In genomic region chr7:44793919-44794715, GRCh38 we compare ENCODE assay signal across 18 cellular contexts. TPM values are rescaled to one million over a fixed set of nuclear protein-coding genes. Genes with fewer than 3 reads are reported as not detected.
A peak's percentile ranks its signal among the peaks of the same experiment; 100 is the strongest.
DNase-seq lines count a peak whose midpoint lies in the region; ATAC-seq and TF ChIP-seq lines count a peak whose summit lies in the region.
"Had no signal": no experiment of that assay in that cellular context is flagged by ENCODE, and none has a peak within 500 bp of the region (broad histone marks: within the 10 kb centered on the region; RNA-seq: fewer than 3 reads in every experiment).

No MANE protein-coding gene starts in this region.

- H3K36me3 ChIP-seq in cardiac muscle cell: peaks cover 1% of the 10 kb centered on the region

- H3K4me1 ChIP-seq in cardiac muscle cell (ENCODE audit: low read depth): peaks cover 10% of the 10 kb centered on the region

- H3K4me3 Mint-ChIP-seq in type B pancreatic cell: peak overlapping the region; percentile 85
- H3K4me3 Mint-ChIP-seq: activated CD4-positive, alpha-beta T cell treated with anti-CD3 and anti-CD28 coated beads, Interleukin-2, amount 10 ng/mL, durations not matched to agents 24 days and 14 days had no signal

- POLR2A ChIA-PET in RWPE1 (lab: Yijun Ruan, JAX; ENCODE audit: low non-redundant PET): no interaction called here

- no peaks in the 10 kb centered on the region for H3K9me3 Mint-ChIP-seq in type B pancreatic cell
- H3K9me3 Mint-ChIP-seq: activated CD4-positive, alpha-beta T cell treated with anti-CD3 and anti-CD28 coated beads, Interleukin-2, amount 10 ng/mL, durations not matched to agents 24 days and 14 days had no signal

- H3K4me1 Mint-ChIP-seq in type B pancreatic cell (ENCODE audit: unreplicated experiment): peaks cover 20% of the 10 kb centered on the region

- intact Hi-C loops in cardiac septum (cut with DNase I) (no loop called here), dorsolateral prefrontal cortex (cut with DNase I) (no loop called here)

- no peaks in the 10 kb centered on the region for H3K27me3 ChIP-seq in cardiac muscle cell
- no peaks in the 10 kb centered on the region for H3K27me3 ChIP-seq in dorsolateral prefrontal cortex
- H3K27me3 ChIP-seq: brain microvascular endothelial cell, foreskin keratinocyte had no signal

- ATAC-seq in GM21717 (IDR thresholded peaks at IDR 0.05; ENCODE audit: unreplicated experiment): no peak
- ATAC-seq: foreskin keratinocyte; stimulated activated naive CD8-positive, alpha-beta T cell treated with anti-CD3 and anti-CD28 coated beads, Interleukin-15, Interleukin-2, amounts not matched to agents 100 U/mL and 50 U/mL, for 24 hours had no signal

- peak overlapping the region; percentile 96 for H3K27ac Mint-ChIP-seq in type B pancreatic cell
- H3K27ac Mint-ChIP-seq: activated CD4-positive, alpha-beta T cell treated with anti-CD3 and anti-CD28 coated beads, Interleukin-2, amount 10 ng/mL, durations not matched to agents 24 days and 14 days had no signal

- H3K27me3 Mint-ChIP-seq in type B pancreatic cell: no peaks in the 10 kb centered on the region
- H3K27me3 Mint-ChIP-seq: activated CD4-positive, alpha-beta T cell treated with anti-CD3 and anti-CD28 coated beads, Interleukin-2, amount 10 ng/mL, durations not matched to agents 24 days and 14 days had no signal

- CTCF ChIA-PET in RWPE1 (lab: Yijun Ruan, JAX): no interaction called here

- no peak for TF ChIP-seq CTCF in cardiac muscle cell (IDR thresholded peaks at IDR 0.05; ENCODE audit: low read depth, low read length)
- no peak for TF ChIP-seq CTCF in RWPE1 (conservative IDR thresholded peaks at IDR 0.05; ENCODE audit: low read depth)
- TF ChIP-seq CTCF in type B pancreatic cell (conservative IDR thresholded peaks at IDR 0.05): no peak
- no peak for TF ChIP-seq CTCF in dorsolateral prefrontal cortex (IDR thresholded peaks at IDR 0.05 in 54 of 56, conservative IDR thresholded peaks at IDR 0.05 in 2 of 56; ENCODE audit: low read depth in 1 of 56, partially characterized antibody in 56 of 56)

- H3K4me3 ChIP-seq in cardiac muscle cell (no peak overlapping the region), dorsolateral prefrontal cortex (no peak overlapping the region)

- peaks cover 15% of the 10 kb centered on the region for H3K36me3 Mint-ChIP-seq in type B pancreatic cell

- no peaks in the 10 kb centered on the region for H3K9me3 ChIP-seq in cardiac muscle cell (ENCODE audit: low read depth)

- DNase-seq in cardiac muscle cell (ENCODE audit: low read depth in 1 of 2, low spot score in 1 of 2): no peak
- DNase-seq in cardiac septum (ENCODE audit: low spot score): no peak
- no peak for DNase-seq in RWPE1 (ENCODE audit: low spot score)
- peak; percentile 46 for DNase-seq in foreskin melanocyte
- no peak for DNase-seq in type B pancreatic cell (ENCODE audit: extremely low spot score, unreplicated experiment)
- DNase-seq in dorsolateral prefrontal cortex: no peak
- DNase-seq in SIG-M5 (lab: John Stamatoyannopoulos, UW): no peak
- DNase-seq: activated CD4-positive, alpha-beta T cell treated with anti-CD3 and anti-CD28 coated beads, Interleukin-2, amount 10 ng/mL, durations not matched to agents 24 days and 14 days; brain microvascular endothelial cell; DMS53; foreskin keratinocyte; mammary epithelial cell; MM.1S; NCI-H2029; small intestine; stimulated activated naive CD8-positive, alpha-beta T cell treated with anti-CD3 and anti-CD28 coated beads, Interleukin-15, Interleukin-2, amounts not matched to agents 100 U/mL and 50 U/mL, for 24 hours; T-helper 9 cell had no signal

- peak overlapping the region; percentile 21 for H3K27ac ChIP-seq in cardiac muscle cell
- peak overlapping the region; percentile 99 for H3K27ac ChIP-seq in RWPE1
- peak overlapping the region in 2 of 59 donors; percentile 5 to 7 for H3K27ac ChIP-seq in dorsolateral prefrontal cortex
- H3K27ac ChIP-seq: brain microvascular endothelial cell, foreskin keratinocyte had no signal

RNA-seq across cellular contexts. Expression of gene PPIA, which starts 2.4 kb away (rescaled TPM):
- 903 and 1,485 TPM in 2 replicates for total RNA-seq in cardiac muscle cell
- polyA plus RNA-seq in cardiac muscle cell: 1,946 and 2,579 TPM in 2 replicates
- total RNA-seq in cardiac septum: 436 TPM
- 1,428 and 1,469 TPM in 2 replicates for total RNA-seq in type B pancreatic cell (ENCODE audit: low replicate concordance)
- 1,000 to 10,000 TPM in 90 of 120 experiments, 100 to 1,000 TPM in 30; 527 to 1,424 (median 1,151) TPM for total RNA-seq in dorsolateral prefrontal cortex

RNA-seq across cellular contexts. Expression of gene ZMIZ2, which starts 45.5 kb away (rescaled TPM):
- total RNA-seq in cardiac muscle cell (30.4 and 47.7 TPM in 2 replicates), cardiac septum (62.4 TPM), type B pancreatic cell (ENCODE audit: low replicate concordance) (112 and 122 TPM in 2 replicates), dorsolateral prefrontal cortex (100 to 1,000 TPM; 106 to 231 (median 160) TPM)
- 58.9 and 70.2 TPM in 2 replicates for polyA plus RNA-seq in cardiac muscle cell

RNA-seq across cellular contexts. Expression of gene H2AZ2, which starts 53.8 kb away (rescaled TPM):
- 219 and 319 TPM in 2 replicates for total RNA-seq in cardiac muscle cell
- polyA plus RNA-seq in cardiac muscle cell: 178 and 294 TPM in 2 replicates
- 210 TPM for total RNA-seq in cardiac septum
- 116 and 239 TPM in 2 replicates for total RNA-seq in type B pancreatic cell (ENCODE audit: low replicate concordance)
- total RNA-seq in dorsolateral prefrontal cortex: 100 to 1,000 TPM; 150 to 227 (median 186) TPM
